ENCODE assay signal across 14 cellular contexts in the genomic region with DNA sequence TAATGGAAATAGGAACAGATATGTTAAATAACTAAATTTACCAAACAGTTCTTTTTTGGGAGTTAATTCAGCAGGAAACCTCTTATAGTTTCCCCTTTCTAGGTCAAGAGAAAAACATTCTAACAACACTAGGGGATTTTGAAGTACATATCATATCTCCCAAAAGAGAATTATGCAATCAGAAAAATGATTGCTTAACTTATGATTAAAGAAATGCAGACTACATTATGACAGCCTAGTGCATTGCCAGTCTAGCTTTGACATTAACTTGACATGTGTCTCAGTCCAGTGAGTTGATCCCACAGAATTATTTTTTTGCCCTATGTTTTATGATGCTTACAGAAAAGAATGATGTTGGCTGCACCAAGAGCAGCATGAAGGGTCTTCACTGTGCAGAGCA.
"Had no signal": no experiment of that assay in that cellular context is flagged by ENCODE, and none has a peak within 500 bp of the region (broad histone marks: within the 10 kb centered on the region; RNA-seq: fewer than 3 reads in every experiment).

No MANE protein-coding gene starts in this region.

- H3K4me3 ChIP-seq: coronary artery, lower lobe of right lung, ovary, right atrium auricular region, smooth muscle cell, suprapubic skin, thyroid gland had no signal

- DNase-seq: effector CD4-positive, alpha-beta T cell; islet precursor cell; lower lobe of right lung; natural killer cell; ovary; stimulated activated CD4-positive, alpha-beta T cell treated with anti-CD3 and anti-CD28 coated beads, Interleukin-2, amount 100 ng/mL, for 48 hours; stimulated activated naive CD4-positive, alpha-beta T cell treated with Interleukin-2 at 50 U/mL for 16 hours; thyroid gland had no signal

- H3K9me3 ChIP-seq: lower lobe of right lung, ovary, right atrium auricular region, suprapubic skin, thyroid gland had no signal

- H3K4me1 ChIP-seq: lower lobe of right lung, right atrium auricular region, suprapubic skin, thyroid gland had no signal

- H3K36me3 ChIP-seq: lower lobe of right lung, ovary, right atrium auricular region, suprapubic skin, thyroid gland had no signal

- H3K27ac ChIP-seq: coronary artery, lower lobe of right lung, ovary, right atrium auricular region, suprapubic skin, thyroid gland had no signal

- H3K4me2 ChIP-seq: smooth muscle cell had no signal

- H3K27me3 ChIP-seq: ovary, right atrium auricular region, suprapubic skin, thyroid gland had no signal

- ATAC-seq: esophagus mucosa, left lobe of liver, lower lobe of right lung, natural killer cell had no signal
